In genomic region chr3:47008258-47008671, GRCh38 we compare ENCODE assay signal across 16 cellular contexts. TPM values are rescaled to one million over a fixed set of nuclear protein-coding genes. Genes with fewer than 3 reads are reported as not detected.
DNase-seq lines count a peak whose midpoint lies in the region; ATAC-seq and TF ChIP-seq lines count a peak whose summit lies in the region.
"Had no signal": no experiment of that assay in that cellular context is flagged by ENCODE, and none has a peak within 500 bp of the region (broad histone marks: within the 10 kb centered on the region; RNA-seq: fewer than 3 reads in every experiment).

No MANE protein-coding gene starts in this region.

- H3K9me3 ChIP-seq in right cardiac atrium (ENCODE audit: control insufficient read depth, low read length) (no peaks in the 10 kb centered on the region), right atrium auricular region (no peaks in the 10 kb centered on the region), left lung (no peaks in the 10 kb centered on the region)

- H3K27me3 Mint-ChIP-seq in activated CD8-positive, alpha-beta T cell treated with anti-CD3 and anti-CD28 coated beads, Interleukin-2, amount 10 ng/mL, durations not matched to agents 7 days and 5 days (ENCODE audit: low read depth): no peaks in the 10 kb centered on the region
- H3K27me3 Mint-ChIP-seq: stimulated activated memory B cell treated with anti-CD40 and anti-IgM and Interleukin-4, amounts not matched to agents 10 μg/mL and 1 μg/mL and 100 μg/mL, for 72 hours had no signal

- H3K27ac ChIP-seq in right cardiac atrium (ENCODE audit: low read length): no peak overlapping the region
- no peak overlapping the region for H3K27ac ChIP-seq in right atrium auricular region
- no peak overlapping the region for H3K27ac ChIP-seq in left lung

- no peak for ATAC-seq in right cardiac atrium
- no peak for ATAC-seq in activated CD8-positive, alpha-beta T cell treated with anti-CD3 and anti-CD28 coated beads, Interleukin-2, amount 10 ng/mL, durations not matched to agents 7 days and 5 days
- no peak for ATAC-seq in left lung
- no peak for ATAC-seq in GM21576 (IDR thresholded peaks at IDR 0.05; ENCODE audit: unreplicated experiment)

- CTCF ChIA-PET in activated CD8-positive, alpha-beta T cell treated with anti-CD3 and anti-CD28 coated beads, Interleukin-2, amount 10 ng/mL, durations not matched to agents 7 days and 5 days (lab: Charles Lee): no interaction called here

- H3K4me1 ChIP-seq in right cardiac atrium (ENCODE audit: control insufficient read depth, insufficient read depth, low read length) (no peaks in the 10 kb centered on the region), right atrium auricular region (peaks cover 0 to 17% of the 10 kb centered on the region in 2 donors), left lung (peaks cover 4 to 19% of the 10 kb centered on the region in 2 donors)

- H3K36me3 ChIP-seq in right atrium auricular region: peaks cover 9% of the 10 kb centered on the region
- H3K36me3 ChIP-seq in left lung: peaks cover 0 to 84% of the 10 kb centered on the region in 2 donors

- H3K27me3 ChIP-seq in right cardiac atrium (ENCODE audit: control insufficient read depth, insufficient read depth) (no peaks in the 10 kb centered on the region), right atrium auricular region (no peaks in the 10 kb centered on the region), left lung (no peaks in the 10 kb centered on the region)

- H3K4me3 ChIP-seq in right cardiac atrium (ENCODE audit: low read length): no peak overlapping the region
- no peak overlapping the region for H3K4me3 ChIP-seq in right atrium auricular region
- H3K4me3 ChIP-seq in left lung: no peak overlapping the region

- H3K4me1 Mint-ChIP-seq in activated CD8-positive, alpha-beta T cell treated with anti-CD3 and anti-CD28 coated beads, Interleukin-2, amount 10 ng/mL, durations not matched to agents 7 days and 5 days (ENCODE audit: low read depth): peaks cover 34% of the 10 kb centered on the region

- H3K27ac Mint-ChIP-seq in activated CD8-positive, alpha-beta T cell treated with anti-CD3 and anti-CD28 coated beads, Interleukin-2, amount 10 ng/mL, durations not matched to agents 7 days and 5 days: no peak overlapping the region
- H3K27ac Mint-ChIP-seq: stimulated activated memory B cell treated with anti-CD40 and anti-IgM and Interleukin-4, amounts not matched to agents 10 μg/mL and 1 μg/mL and 100 μg/mL, for 72 hours had no signal

- POLR2A ChIA-PET in activated CD8-positive, alpha-beta T cell treated with anti-CD3 and anti-CD28 coated beads, Interleukin-2, amount 10 ng/mL, durations not matched to agents 7 days and 5 days (lab: Charles Lee): interaction anchor here (1.1 kb wide), 1 partner anchor 11 kb away, joined by 4 read pairs; no protein-coding TSS in a partner anchor

- peaks cover 53% of the 10 kb centered on the region for H3K36me3 Mint-ChIP-seq in activated CD8-positive, alpha-beta T cell treated with anti-CD3 and anti-CD28 coated beads, Interleukin-2, amount 10 ng/mL, durations not matched to agents 7 days and 5 days (ENCODE audit: low read depth)

- no peaks in the 10 kb centered on the region for H3K9me3 Mint-ChIP-seq in activated CD8-positive, alpha-beta T cell treated with anti-CD3 and anti-CD28 coated beads, Interleukin-2, amount 10 ng/mL, durations not matched to agents 7 days and 5 days (ENCODE audit: insufficient read depth)
- H3K9me3 Mint-ChIP-seq: stimulated activated memory B cell treated with anti-CD40 and anti-IgM and Interleukin-4, amounts not matched to agents 10 μg/mL and 1 μg/mL and 100 μg/mL, for 72 hours had no signal

- WGBS in right cardiac atrium: 94% methylated on average over 13 of the region's 13 CpGs

- intact Hi-C loops in right cardiac atrium (cut with DNase I): loop anchor here in 2 of 4 donors (10.0 kb wide), 1 partner anchor 303 kb away; the partner anchor contains the start of gene TMIE (in 2 of the 2)
- intact Hi-C loops in left lung (cut with DNase I): no loop called here

- DNase-seq in right cardiac atrium: peak in 2 of 3 donors; percentile 13 to 58
- DNase-seq in right atrium auricular region (ENCODE audit: low spot score): no peak
- DNase-seq in activated CD8-positive, alpha-beta T cell treated with anti-CD3 and anti-CD28 coated beads, Interleukin-2, amount 10 ng/mL, durations not matched to agents 7 days and 5 days: no peak
- DNase-seq in left lung: peak; percentile 28 to 45
- DNase-seq in NCI-H1436 treated with DMSO at 0.1 percent for 48 hours (lab: John Stamatoyannopoulos, UW): no peak
- no peak for DNase-seq in NCI-H2196 (lab: John Stamatoyannopoulos, UW; ENCODE audit: unreplicated experiment)
- no peak for DNase-seq in NCI-H1105 (lab: John Stamatoyannopoulos, UW)
- DNase-seq: activated CD4-positive, alpha-beta T cell treated with anti-CD3 and anti-CD28 coated beads for 48 hours; cortex of kidney; GDM1; NCI-H1092 treated with DMSO at 0.1 percent for 48 hours; OCI-M1; stimulated activated CD4-positive, alpha-beta T cell treated with anti-CD3 and anti-CD28 coated beads, Interleukin-4, amount 100 ng/mL, for 24 hours; T-helper 1 cell had no signal

- peak overlapping the region; percentile 23 for H3K4me3 Mint-ChIP-seq in activated CD8-positive, alpha-beta T cell treated with anti-CD3 and anti-CD28 coated beads, Interleukin-2, amount 10 ng/mL, durations not matched to agents 7 days and 5 days

- no peak for TF ChIP-seq CTCF in right atrium auricular region (IDR thresholded peaks at IDR 0.05)
- no peak for TF ChIP-seq CTCF in left lung (IDR thresholded peaks at IDR 0.05)

RNA-seq across cellular contexts. Expression of gene NBEAL2, which starts 28.8 kb away (rescaled TPM):
- total RNA-seq in right cardiac atrium (10 to 100 TPM; 15.9 to 20.1 (median 17.3) TPM), right atrium auricular region (10 to 100 TPM in 1 of 2 donors, 1 to 10 TPM in 1; 7.5 to 15.3 TPM), left lung (100 to 1,000 TPM in 1 of 2 donors, 10 to 100 TPM in 1; 99.6 to 148 TPM)
- 13.7 TPM for polyA plus RNA-seq in right cardiac atrium
- total RNA-seq in activated CD8-positive, alpha-beta T cell treated with anti-CD3 and anti-CD28 coated beads, Interleukin-2, amount 10 ng/mL, durations not matched to agents 7 days and 5 days: 100 to 1,000 TPM; 206 to 212 TPM

RNA-seq across cellular contexts. Expression of gene CCDC12, which starts 31.7 kb away (rescaled TPM):
- total RNA-seq in right cardiac atrium (10 to 100 TPM; 31.2 to 37.7 (median 34.2) TPM), right atrium auricular region (10 to 100 TPM; 27.5 to 38.6 TPM), left lung (10 to 100 TPM; 34.7 to 43.7 TPM)
- polyA plus RNA-seq in right cardiac atrium: 58.0 TPM
- 10 to 100 TPM; 59.4 to 62.2 TPM for total RNA-seq in activated CD8-positive, alpha-beta T cell treated with anti-CD3 and anti-CD28 coated beads, Interleukin-2, amount 10 ng/mL, durations not matched to agents 7 days and 5 days

Comparison
In these comparisons a context has a peak if more than half of its experiments do, and no peak if none do; other contexts are left out.
1. DNase-seq: peak in right cardiac atrium (2 of 3) and left lung (2 of 2); none in right atrium auricular region (single experiment), activated CD8-positive, alpha-beta T cell treated with anti-CD3 and anti-CD28 coated beads, Interleukin-2, amount 10 ng/mL, durations not matched to agents 7 days and 5 days (single experiment), NCI-H1436 treated with DMSO at 0.1 percent for 48 hours (single experiment), NCI-H2196 (single experiment) and NCI-H1105 (single experiment).
2. RNA of gene NBEAL2, which starts 28.8 kb away (total RNA-seq): 206 to 212 TPM in activated CD8-positive, alpha-beta T cell treated with anti-CD3 and anti-CD28 coated beads, Interleukin-2, amount 10 ng/mL, durations not matched to agents 7 days and 5 days and 99.6 to 148 TPM in left lung; 15.9 to 20.1 TPM in right cardiac atrium and 7.5 to 15.3 TPM in right atrium auricular region; every median in the first group is over 4 times any median in the second.